In genomic region chr2:44233450-44234128, GRCh38 we compare ENCODE assay signal across 11 cellular contexts. TPM values are rescaled to one million over a fixed set of nuclear protein-coding genes. Genes with fewer than 3 reads are reported as not detected.
DNase-seq lines count a peak whose midpoint lies in the region; ATAC-seq, FAIRE-seq and TF ChIP-seq lines count a peak whose summit lies in the region.
"Had no signal": no experiment of that assay in that cellular context is flagged by ENCODE, and none has a peak within 500 bp of the region (broad histone marks: within the 10 kb centered on the region; RNA-seq: fewer than 3 reads in every experiment).

No MANE protein-coding gene starts in this region.

- H3K4me3 ChIP-seq in stomach (no peak overlapping the region), transverse colon (no peak overlapping the region)
- H3K4me3 ChIP-seq: HAP-1 had no signal

- no peak for FAIRE-seq in HTR-8/SVneo (lab: Jason Lieb, UNC)

- H3K27me3 ChIP-seq in stomach (no peaks in the 10 kb centered on the region), transverse colon (no peaks in the 10 kb centered on the region)

- intact Hi-C loops in stomach (cut with DNase I; ENCODE audit: low total_unique reads), result no loop called here
- intact Hi-C loops in transverse colon (cut with DNase I; ENCODE audit: low total_unique reads), result no loop called here

- in situ Hi-C loops in Caki2 (cut with HindIII; ENCODE audit: low pct_unique_long_range_greater_than_20kb, low sequenced_read_pairs) (no loop called here), transverse colon (cut with MboI; ENCODE audit: low pct_ligation_motif_present in 1 of 4, low pct_unique_long_range_greater_than_20kb in 1 of 4, low sequenced_read_pairs in 3 of 4) (no loop called here)

- TF ChIP-seq POLR2A in stomach (IDR thresholded peaks at IDR 0.05) (no peak), transverse colon (IDR thresholded peaks at IDR 0.05) (no peak)

- no peak for TF ChIP-seq CTCF in stomach (IDR thresholded peaks at IDR 0.05)
- TF ChIP-seq CTCF in transverse colon (IDR thresholded peaks at IDR 0.05), result no peak

- H3K27ac ChIP-seq in stomach (no peak overlapping the region), transverse colon (no peak overlapping the region)

- TF ChIP-seq EP300 in stomach (IDR thresholded peaks at IDR 0.05), result no peak
- no peak for TF ChIP-seq EP300 in transverse colon (IDR thresholded peaks at IDR 0.05; ENCODE audit: low read depth)

- H3K4me1 ChIP-seq in stomach (peaks cover 0 to 13% (median 3%) of the 10 kb centered on the region in 4 donors), transverse colon (peaks cover 0 to 6% (median 3%) of the 10 kb centered on the region in 4 donors)

- DNase-seq in Caki2 (ENCODE audit: low read depth), result peak; percentile 66
- peak; percentile 87 for DNase-seq in HTR-8/SVneo (ENCODE audit: insufficient read length, low spot score)
- peak; percentile 75 for DNase-seq in amniotic epithelial cell (ENCODE audit: low read depth)
- DNase-seq in iris pigment epithelial cell (ENCODE audit: low read depth), result peak; percentile 74
- DNase-seq in stomach, result no peak
- no peak for DNase-seq in transverse colon
- DNase-seq: activated B cell treated with CpG ODN at 0.5 μM for 24 hours, NCI-H1694 treated with DMSO at 0.1 percent for 48 hours had no signal

- ATAC-seq in HG03439 (IDR thresholded peaks at IDR 0.05; ENCODE audit: unreplicated experiment), result no peak
- no peak for ATAC-seq in HG03342 (IDR thresholded peaks at IDR 0.05; ENCODE audit: unreplicated experiment)

- peaks cover 0 to 18% (median 10%) of the 10 kb centered on the region in 4 donors for H3K36me3 ChIP-seq in stomach
- H3K36me3 ChIP-seq in transverse colon, result peaks cover 0 to 5% (median 2%) of the 10 kb centered on the region in 4 donors
- H3K36me3 ChIP-seq: HAP-1 had no signal

- 30 to 37% (median 35%) methylated on average over 2 of the region's 2 CpGs for WGBS in stomach, 5 donors
- 36 to 60% methylated on average over 1 to 2 of the region's 2 CpGs for WGBS in transverse colon (ENCODE audit: low coverage in 1 of 2), 2 donors

- H3K9me3 ChIP-seq in stomach (no peaks in the 10 kb centered on the region), transverse colon (no peaks in the 10 kb centered on the region)
- H3K9me3 ChIP-seq: HAP-1 had no signal

RNA-seq across cellular contexts. Expression of gene SLC3A1, which starts 41.7 kb away (rescaled TPM):
- total RNA-seq in Caki2 (2014; rRNA removed; shearing (Covaris generic); ENCODE audit: low replicate concordance), result 11.9 and 27.6 TPM in 2 replicates
- total RNA-seq in stomach (1 to 10 TPM in 2 of 5 donors, under 1 TPM in 1, not detected in 2; 0.72 to 9.0 (median 1.7) TPM), transverse colon (100 to 1,000 TPM in 1 of 4 donors, 10 to 100 TPM in 2, 1 to 10 TPM in 1; 1.2 to 146 (median 66.7) TPM)
- polyA plus RNA-seq in stomach, result under 1 TPM; 0.25 to 0.83 (median 0.76) TPM

Comparison
In these comparisons a context has a peak if more than half of its experiments do, and no peak if none do; other contexts are left out.
1. DNase-seq: peak in Caki2 (single experiment), HTR-8/SVneo (single experiment), amniotic epithelial cell (single experiment) and iris pigment epithelial cell (single experiment); none in stomach (single experiment) and transverse colon (single experiment).